Comparison of ENCODE assay signal across 1 cellular context in the genomic region with DNA sequence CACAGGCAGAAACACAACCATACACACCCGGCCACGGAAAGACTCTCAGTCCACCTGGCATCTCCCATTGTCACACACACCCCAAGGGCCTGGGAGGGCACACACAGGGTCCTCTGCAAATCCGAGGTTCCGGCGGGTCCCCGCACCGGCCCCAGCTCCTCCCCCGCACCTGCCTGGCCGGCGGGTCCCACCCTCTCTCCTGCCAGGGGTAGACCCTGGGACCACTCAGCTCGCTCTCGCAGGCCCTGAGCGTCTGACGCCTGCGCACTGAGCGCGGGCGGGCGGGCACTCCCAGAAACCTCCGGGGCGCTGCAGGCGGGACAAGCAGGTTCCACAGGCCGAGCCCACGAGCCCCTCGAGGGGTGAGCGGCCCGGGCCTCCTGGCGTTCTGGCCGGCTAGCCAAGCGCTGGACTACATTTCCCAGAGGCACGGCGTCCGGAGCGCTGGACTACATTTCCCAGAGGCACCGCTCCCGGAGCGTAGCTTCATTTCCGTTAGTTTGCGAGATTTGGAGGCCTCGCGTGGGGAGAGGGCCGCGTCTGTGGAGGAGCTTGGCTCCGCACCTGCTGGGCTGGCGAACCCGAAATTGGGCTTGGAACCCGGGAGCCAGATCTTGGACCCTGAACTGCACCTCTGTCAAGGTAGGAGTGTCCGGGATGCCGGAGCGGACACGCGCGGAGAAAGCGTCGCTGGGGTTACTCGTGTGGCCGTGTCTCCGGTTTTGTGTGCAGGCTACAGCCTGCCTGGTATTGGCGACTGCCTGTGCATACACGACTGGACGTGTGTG.
TF ChIP-seq lines count a peak whose summit lies in the region.

A gene (plus strand): TSS at position 505 of the 788 bp plus-strand sequence. CDS start 10,686 bp downstream, outside the sequence.

TF ChIP-seq in K562, 482 proteins besides CTCF, POLR2A, EP300 and RAD21 (continued from another document and continues in another):
- TF ChIP-seq, protein P1, sequence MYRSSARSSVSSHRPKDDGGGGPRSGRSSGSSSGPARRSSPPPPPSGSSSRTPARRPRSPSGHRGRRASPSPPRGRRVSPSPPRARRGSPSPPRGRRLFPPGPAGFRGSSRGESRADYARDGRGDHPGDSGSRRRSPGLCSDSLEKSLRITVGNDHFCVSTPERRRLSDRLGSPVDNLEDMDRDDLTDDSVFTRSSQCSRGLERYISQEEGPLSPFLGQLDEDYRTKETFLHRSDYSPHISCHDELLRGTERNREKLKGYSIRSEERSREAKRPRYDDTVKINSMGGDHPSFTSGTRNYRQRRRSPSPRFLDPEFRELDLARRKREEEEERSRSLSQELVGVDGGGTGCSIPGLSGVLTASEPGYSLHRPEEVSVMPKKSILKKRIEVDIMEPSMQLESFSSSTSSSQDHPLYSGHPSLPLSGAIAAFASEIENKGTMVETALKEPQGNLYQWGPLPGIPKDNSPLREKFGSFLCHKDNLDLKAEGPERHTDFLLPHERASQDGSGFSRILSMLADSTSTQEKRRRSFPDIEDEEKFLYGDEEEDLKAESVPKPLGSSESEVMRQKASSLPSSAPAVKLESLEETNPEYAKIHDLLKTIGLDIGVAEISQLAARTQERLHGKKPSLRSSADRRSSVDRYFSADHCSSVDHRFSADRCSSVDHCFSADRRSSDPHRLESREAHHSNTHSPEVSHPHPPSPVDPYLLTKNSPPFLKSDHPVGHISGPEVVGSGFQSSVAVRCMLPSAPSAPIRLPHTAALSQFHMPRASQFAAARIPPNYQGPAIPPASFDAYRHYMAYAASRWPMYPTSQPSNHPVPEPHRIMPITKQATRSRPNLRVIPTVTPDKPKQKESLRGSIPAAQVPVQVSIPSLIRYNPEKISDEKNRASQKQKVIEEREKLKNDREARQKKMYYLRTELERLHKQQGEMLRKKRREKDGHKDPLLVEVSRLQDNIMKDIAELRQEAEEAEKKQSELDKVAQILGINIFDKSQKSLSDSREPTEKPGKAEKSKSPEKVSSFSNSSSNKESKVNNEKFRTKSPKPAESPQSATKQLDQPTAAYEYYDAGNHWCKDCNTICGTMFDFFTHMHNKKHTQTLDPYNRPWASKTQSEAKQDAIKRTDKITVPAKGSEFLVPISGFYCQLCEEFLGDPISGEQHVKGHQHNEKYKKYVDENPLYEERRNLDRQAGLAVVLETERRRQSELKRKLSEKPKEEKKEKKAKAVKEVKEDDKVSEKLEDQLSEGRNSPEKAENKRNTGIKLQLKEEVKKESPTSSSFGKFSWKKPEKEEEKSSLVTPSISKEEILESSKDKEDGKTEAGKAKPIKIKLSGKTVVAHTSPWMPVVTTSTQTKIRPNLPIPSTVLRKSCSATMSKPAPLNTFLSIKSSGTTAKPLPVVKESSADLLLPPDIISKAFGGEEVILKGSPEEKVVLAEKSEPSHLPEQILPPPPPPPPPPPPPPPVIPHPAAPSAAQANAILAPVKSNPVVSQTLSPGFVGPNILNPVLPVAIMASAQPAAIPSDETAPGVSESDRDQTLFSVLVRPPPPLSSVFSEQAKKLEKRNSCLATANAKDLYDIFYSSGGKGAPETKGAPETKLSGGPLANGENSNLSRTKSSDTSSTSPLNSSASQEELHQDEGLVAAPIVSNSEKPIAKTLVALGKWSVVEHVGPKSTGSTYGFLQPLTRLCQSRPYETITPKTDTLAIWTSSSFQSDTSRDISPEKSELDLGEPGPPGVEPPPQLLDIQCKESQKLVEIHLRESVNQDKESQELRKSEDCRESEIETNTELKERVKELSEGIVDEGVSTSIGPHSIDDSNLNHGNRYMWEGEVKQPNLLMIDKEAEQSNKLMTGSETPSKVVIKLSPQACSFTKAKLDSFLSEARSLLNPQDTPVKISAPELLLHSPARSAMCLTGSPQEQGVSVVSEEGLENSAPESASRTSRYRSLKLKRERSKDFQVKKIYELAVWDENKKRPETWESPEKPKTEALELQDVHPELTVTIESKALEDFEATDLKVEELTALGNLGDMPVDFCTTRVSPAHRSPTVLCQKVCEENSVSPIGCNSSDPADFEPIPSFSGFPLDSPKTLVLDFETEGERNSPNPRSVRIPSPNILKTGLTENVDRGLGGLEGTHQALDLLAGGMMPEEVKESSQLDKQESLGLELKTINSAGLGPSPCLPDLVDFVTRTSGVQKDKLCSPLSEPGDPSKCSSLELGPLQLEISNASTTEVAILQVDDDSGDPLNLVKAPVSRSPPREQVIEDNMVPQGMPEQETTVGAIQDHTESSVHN (IDR thresholded peaks at IDR 0.05; ENCODE audit: borderline replicate concordance in 1 of 2, low read depth in 1 of 2) = no peak
- TF ChIP-seq SIX5 (IDR thresholded peaks at IDR 0.05; ENCODE audit: borderline replicate concordance in 1 of 2, insufficient read depth in 1 of 2, low read depth in 1 of 2, low read length in 2 of 2) (peak; percentile 90 to 92), MCM2 (IDR thresholded peaks at IDR 0.05; ENCODE audit: low read depth) (no peak), BCOR (IDR thresholded peaks at IDR 0.05) (no peak), RBM22 (IDR thresholded peaks at IDR 0.05; ENCODE audit: low read depth, low read length, poor library complexity, severe bottlenecking) (no peak), CBX1 (IDR thresholded peaks at IDR 0.05; ENCODE audit: low read depth) (no peak), SIN3B (IDR thresholded peaks at IDR 0.05; ENCODE audit: low read depth) (no peak), PTRF (tag; IDR thresholded peaks at IDR 0.05) (no peak), HNRNPUL1 (IDR thresholded peaks at IDR 0.05; ENCODE audit: low read length) (no peak), NFYB (IDR thresholded peaks at IDR 0.05; ENCODE audit: extremely low read depth, insufficient read length) (no peak), JUN (IDR thresholded peaks at IDR 0.05; ENCODE audit: borderline replicate concordance, low read depth, low read length) (no peak), JUN (CRISPR knock-in tag; IDR thresholded peaks at IDR 0.05; ENCODE audit: borderline replicate concordance) (no peak), ZNF121 (CRISPR knock-in tag; conservative IDR thresholded peaks at IDR 0.05) (no peak), ZSCAN32 (CRISPR knock-in tag; IDR thresholded peaks at IDR 0.05) (no peak), NCOA4 (IDR thresholded peaks at IDR 0.05; ENCODE audit: partially characterized antibody) (no peak), SETDB1 (IDR thresholded peaks at IDR 0.05; ENCODE audit: low read length) (no peak), CCNT2 (IDR thresholded peaks at IDR 0.05; ENCODE audit: borderline replicate concordance, extremely low read depth, insufficient read length, low read depth, low read length) (no peak), KLF10 (CRISPR knock-in tag; IDR thresholded peaks at IDR 0.05) (no peak), PCBP1 (IDR thresholded peaks at IDR 0.05; ENCODE audit: low read depth, low read length, poor library complexity, severe bottlenecking) (no peak)
- TF ChIP-seq, protein P2, sequence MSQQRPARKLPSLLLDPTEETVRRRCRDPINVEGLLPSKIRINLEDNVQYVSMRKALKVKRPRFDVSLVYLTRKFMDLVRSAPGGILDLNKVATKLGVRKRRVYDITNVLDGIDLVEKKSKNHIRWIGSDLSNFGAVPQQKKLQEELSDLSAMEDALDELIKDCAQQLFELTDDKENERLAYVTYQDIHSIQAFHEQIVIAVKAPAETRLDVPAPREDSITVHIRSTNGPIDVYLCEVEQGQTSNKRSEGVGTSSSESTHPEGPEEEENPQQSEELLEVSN (IDR thresholded peaks at IDR 0.05; ENCODE audit: borderline replicate concordance in 1 of 2, extremely low read depth in 1 of 2, insufficient read depth in 1 of 2, insufficient read length in 1 of 2, low read depth in 1 of 2, low read length in 1 of 2, poor library complexity in 1 of 2, severe bottlenecking in 1 of 2) = peak; percentile 85 to 96
- TF ChIP-seq, protein P3, sequence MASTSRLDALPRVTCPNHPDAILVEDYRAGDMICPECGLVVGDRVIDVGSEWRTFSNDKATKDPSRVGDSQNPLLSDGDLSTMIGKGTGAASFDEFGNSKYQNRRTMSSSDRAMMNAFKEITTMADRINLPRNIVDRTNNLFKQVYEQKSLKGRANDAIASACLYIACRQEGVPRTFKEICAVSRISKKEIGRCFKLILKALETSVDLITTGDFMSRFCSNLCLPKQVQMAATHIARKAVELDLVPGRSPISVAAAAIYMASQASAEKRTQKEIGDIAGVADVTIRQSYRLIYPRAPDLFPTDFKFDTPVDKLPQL (IDR thresholded peaks at IDR 0.05; ENCODE audit: extremely low read depth, insufficient read length) = no peak
- TF ChIP-seq, protein P4, sequence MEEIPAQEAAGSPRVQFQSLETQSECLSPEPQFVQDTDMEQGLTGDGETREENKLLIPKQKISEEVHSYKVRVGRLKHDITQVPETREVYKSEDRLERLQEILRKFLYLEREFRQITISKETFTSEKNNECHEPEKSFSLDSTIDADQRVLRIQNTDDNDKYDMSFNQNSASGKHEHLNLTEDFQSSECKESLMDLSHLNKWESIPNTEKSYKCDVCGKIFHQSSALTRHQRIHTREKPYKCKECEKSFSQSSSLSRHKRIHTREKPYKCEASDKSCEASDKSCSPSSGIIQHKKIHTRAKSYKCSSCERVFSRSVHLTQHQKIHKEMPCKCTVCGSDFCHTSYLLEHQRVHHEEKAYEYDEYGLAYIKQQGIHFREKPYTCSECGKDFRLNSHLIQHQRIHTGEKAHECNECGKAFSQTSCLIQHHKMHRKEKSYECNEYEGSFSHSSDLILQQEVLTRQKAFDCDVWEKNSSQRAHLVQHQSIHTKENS (CRISPR knock-in tag; IDR thresholded peaks at IDR 0.05) = no peak
- TF ChIP-seq, protein P5, sequence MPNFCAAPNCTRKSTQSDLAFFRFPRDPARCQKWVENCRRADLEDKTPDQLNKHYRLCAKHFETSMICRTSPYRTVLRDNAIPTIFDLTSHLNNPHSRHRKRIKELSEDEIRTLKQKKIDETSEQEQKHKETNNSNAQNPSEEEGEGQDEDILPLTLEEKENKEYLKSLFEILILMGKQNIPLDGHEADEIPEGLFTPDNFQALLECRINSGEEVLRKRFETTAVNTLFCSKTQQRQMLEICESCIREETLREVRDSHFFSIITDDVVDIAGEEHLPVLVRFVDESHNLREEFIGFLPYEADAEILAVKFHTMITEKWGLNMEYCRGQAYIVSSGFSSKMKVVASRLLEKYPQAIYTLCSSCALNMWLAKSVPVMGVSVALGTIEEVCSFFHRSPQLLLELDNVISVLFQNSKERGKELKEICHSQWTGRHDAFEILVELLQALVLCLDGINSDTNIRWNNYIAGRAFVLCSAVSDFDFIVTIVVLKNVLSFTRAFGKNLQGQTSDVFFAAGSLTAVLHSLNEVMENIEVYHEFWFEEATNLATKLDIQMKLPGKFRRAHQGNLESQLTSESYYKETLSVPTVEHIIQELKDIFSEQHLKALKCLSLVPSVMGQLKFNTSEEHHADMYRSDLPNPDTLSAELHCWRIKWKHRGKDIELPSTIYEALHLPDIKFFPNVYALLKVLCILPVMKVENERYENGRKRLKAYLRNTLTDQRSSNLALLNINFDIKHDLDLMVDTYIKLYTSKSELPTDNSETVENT (CRISPR knock-in tag; IDR thresholded peaks at IDR 0.05) = no peak
- TF ChIP-seq, protein P6, sequence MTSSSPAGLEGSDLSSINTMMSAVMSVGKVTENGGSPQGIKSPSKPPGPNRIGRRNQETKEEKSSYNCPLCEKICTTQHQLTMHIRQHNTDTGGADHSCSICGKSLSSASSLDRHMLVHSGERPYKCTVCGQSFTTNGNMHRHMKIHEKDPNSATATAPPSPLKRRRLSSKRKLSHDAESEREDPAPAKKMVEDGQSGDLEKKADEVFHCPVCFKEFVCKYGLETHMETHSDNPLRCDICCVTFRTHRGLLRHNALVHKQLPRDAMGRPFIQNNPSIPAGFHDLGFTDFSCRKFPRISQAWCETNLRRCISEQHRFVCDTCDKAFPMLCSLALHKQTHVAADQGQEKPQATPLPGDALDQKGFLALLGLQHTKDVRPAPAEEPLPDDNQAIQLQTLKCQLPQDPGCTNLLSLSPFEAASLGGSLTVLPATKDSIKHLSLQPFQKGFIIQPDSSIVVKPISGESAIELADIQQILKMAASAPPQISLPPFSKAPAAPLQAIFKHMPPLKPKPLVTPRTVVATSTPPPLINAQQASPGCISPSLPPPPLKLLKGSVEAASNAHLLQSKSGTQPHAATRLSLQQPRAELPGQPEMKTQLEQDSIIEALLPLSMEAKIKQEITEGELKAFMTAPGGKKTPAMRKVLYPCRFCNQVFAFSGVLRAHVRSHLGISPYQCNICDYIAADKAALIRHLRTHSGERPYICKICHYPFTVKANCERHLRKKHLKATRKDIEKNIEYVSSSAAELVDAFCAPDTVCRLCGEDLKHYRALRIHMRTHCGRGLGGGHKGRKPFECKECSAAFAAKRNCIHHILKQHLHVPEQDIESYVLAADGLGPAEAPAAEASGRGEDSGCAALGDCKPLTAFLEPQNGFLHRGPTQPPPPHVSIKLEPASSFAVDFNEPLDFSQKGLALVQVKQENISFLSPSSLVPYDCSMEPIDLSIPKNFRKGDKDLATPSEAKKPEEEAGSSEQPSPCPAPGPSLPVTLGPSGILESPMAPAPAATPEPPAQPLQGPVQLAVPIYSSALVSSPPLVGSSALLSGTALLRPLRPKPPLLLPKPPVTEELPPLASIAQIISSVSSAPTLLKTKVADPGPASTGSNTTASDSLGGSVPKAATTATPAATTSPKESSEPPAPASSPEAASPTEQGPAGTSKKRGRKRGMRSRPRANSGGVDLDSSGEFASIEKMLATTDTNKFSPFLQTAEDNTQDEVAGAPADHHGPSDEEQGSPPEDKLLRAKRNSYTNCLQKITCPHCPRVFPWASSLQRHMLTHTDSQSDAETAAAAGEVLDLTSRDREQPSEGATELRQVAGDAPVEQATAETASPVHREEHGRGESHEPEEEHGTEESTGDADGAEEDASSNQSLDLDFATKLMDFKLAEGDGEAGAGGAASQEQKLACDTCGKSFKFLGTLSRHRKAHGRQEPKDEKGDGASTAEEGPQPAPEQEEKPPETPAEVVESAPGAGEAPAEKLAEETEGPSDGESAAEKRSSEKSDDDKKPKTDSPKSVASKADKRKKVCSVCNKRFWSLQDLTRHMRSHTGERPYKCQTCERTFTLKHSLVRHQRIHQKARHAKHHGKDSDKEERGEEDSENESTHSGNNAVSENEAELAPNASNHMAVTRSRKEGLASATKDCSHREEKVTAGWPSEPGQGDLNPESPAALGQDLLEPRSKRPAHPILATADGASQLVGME (CRISPR knock-in tag; IDR thresholded peaks at IDR 0.05) = 0 out of 2 replicates have a peak, but pooled peaks have one; percentile 48
- TF ChIP-seq, protein P7, sequence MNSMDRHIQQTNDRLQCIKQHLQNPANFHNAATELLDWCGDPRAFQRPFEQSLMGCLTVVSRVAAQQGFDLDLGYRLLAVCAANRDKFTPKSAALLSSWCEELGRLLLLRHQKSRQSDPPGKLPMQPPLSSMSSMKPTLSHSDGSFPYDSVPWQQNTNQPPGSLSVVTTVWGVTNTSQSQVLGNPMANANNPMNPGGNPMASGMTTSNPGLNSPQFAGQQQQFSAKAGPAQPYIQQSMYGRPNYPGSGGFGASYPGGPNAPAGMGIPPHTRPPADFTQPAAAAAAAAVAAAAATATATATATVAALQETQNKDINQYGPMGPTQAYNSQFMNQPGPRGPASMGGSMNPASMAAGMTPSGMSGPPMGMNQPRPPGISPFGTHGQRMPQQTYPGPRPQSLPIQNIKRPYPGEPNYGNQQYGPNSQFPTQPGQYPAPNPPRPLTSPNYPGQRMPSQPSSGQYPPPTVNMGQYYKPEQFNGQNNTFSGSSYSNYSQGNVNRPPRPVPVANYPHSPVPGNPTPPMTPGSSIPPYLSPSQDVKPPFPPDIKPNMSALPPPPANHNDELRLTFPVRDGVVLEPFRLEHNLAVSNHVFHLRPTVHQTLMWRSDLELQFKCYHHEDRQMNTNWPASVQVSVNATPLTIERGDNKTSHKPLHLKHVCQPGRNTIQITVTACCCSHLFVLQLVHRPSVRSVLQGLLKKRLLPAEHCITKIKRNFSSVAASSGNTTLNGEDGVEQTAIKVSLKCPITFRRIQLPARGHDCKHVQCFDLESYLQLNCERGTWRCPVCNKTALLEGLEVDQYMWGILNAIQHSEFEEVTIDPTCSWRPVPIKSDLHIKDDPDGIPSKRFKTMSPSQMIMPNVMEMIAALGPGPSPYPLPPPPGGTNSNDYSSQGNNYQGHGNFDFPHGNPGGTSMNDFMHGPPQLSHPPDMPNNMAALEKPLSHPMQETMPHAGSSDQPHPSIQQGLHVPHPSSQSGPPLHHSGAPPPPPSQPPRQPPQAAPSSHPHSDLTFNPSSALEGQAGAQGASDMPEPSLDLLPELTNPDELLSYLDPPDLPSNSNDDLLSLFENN (IDR thresholded peaks at IDR 0.05; ENCODE audit: low read depth in 2 of 2, low read length in 2 of 2) = no peak
